14 cellular contexts compared by ENCODE assay signal in the genomic region with DNA sequence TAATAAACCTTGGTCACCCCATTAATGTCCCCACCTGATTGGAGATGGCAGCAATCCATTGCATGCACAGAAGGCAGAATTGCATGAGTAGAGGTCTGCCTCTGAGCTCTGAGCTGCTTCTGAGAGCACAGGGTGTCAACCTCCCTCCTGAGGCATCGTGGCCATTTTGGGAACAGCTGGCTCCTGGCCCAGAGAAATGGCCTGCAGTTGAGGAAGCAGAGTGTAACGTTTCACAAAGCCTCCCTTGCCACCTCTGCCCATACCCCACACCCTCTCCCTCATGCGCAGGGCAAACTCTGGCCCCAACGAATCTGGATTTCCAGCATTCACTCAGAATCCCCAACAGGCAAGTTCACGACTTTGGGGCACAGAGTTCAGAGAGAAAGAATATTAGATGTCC.
DNase-seq lines count a peak whose midpoint lies in the region; ATAC-seq and TF ChIP-seq lines count a peak whose summit lies in the region.
"Had no signal": no experiment of that assay in that cellular context is flagged by ENCODE, and none has a peak within 500 bp of the region (broad histone marks: within the 10 kb centered on the region; RNA-seq: fewer than 3 reads in every experiment).

No MANE protein-coding gene starts in this region.

- H4K20me1 ChIP-seq in BLaER1 treated with 17β-estradiol and CSF1 and Interleukin-3, amounts not matched to agents 10 nM and 100 nM = 0 out of 22 replicates have a peak, but pooled peaks cover 0 to 6% (median 0%) of the 10 kb centered on the region in 11 experiments
- H4K20me1 ChIP-seq in neural cell (ENCODE audit: insufficient read depth) = no peaks in the 10 kb centered on the region

- DNase-seq in DMS79 (lab: John Stamatoyannopoulos, UW) (peak; percentile 57), WTC11 (ENCODE audit: low spot score) (no peak), NCI-H146 treated with DMSO at 0.1 percent for 48 hours (lab: John Stamatoyannopoulos, UW; ENCODE audit: unreplicated experiment) (no peak), vagina (ENCODE audit: extremely low spot score in 2 of 2) (no peak), SKM-1 treated with dmso at 0.1 percent for 144 hours (lab: John Stamatoyannopoulos, UW; ENCODE audit: unreplicated experiment) (no peak)
- DNase-seq: activated CD8-positive, alpha-beta memory T cell treated with anti-CD3 and anti-CD28 coated beads for 24 hours; activated naive CD4-positive, alpha-beta T cell; naive thymus-derived CD8-positive, alpha-beta T cell; NCI-H1930; spleen; T-helper 9 cell had no signal

- H3K27ac Mint-ChIP-seq in WTC11 = no peak overlapping the region
- H3K27ac Mint-ChIP-seq: naive thymus-derived CD8-positive, alpha-beta T cell had no signal

- TF ChIP-seq RAD21 in neural cell (conservative IDR thresholded peaks at IDR 0.05) = no peak

- H2AFZ ChIP-seq in neural cell (ENCODE audit: low read depth, low read length) = peak overlapping the region; percentile 40

- no peak; the same call in 1 of the 2 replicates for ATAC-seq in WTC11
- ATAC-seq: naive thymus-derived CD8-positive, alpha-beta T cell had no signal

- peaks cover 25% of the 10 kb centered on the region for H3K27me3 Mint-ChIP-seq in WTC11 (ENCODE audit: low read depth)

- TF ChIP-seq EP300 in neural cell (conservative IDR thresholded peaks at IDR 0.05; ENCODE audit: poor library complexity, severe bottlenecking) = no peak

- H3K9ac ChIP-seq in BLaER1 treated with 17β-estradiol and CSF1 and Interleukin-3, amounts not matched to agents 10 nM and 100 nM = no peak overlapping the region
- peak overlapping the region; percentile 74 for H3K9ac ChIP-seq in neural cell (ENCODE audit: low read length)

- H3K9me3 ChIP-seq in BLaER1 treated with 17β-estradiol and CSF1 and Interleukin-3, amounts not matched to agents 10 nM and 100 nM (replicated peaks in 1 of 11) = no peaks in the 10 kb centered on the region
- H3K9me3 ChIP-seq in neural cell (ENCODE audit: low read length) = no peaks in the 10 kb centered on the region
- no peaks in the 10 kb centered on the region for H3K9me3 ChIP-seq in vagina
- H3K9me3 ChIP-seq: gastroesophageal sphincter, spleen had no signal

- no peaks in the 10 kb centered on the region for H3K9me2 ChIP-seq in neural cell (ENCODE audit: insufficient read depth, low read length)

- H3K9me3 Mint-ChIP-seq in WTC11 = no peaks in the 10 kb centered on the region
- H3K9me3 Mint-ChIP-seq: naive thymus-derived CD8-positive, alpha-beta T cell had no signal

- H3K36me3 ChIP-seq in BLaER1 treated with 17β-estradiol and CSF1 and Interleukin-3, amounts not matched to agents 10 nM and 100 nM = no peaks in the 10 kb centered on the region
- H3K36me3 ChIP-seq in neural cell (ENCODE audit: insufficient read depth, low read length) = no peaks in the 10 kb centered on the region
- no peaks in the 10 kb centered on the region for H3K36me3 ChIP-seq in vagina
- H3K36me3 ChIP-seq: gastroesophageal sphincter, spleen had no signal

- no peak for TF ChIP-seq POLR2A in vagina (IDR thresholded peaks at IDR 0.05)

- H3K4me3 ChIP-seq in BLaER1 treated with 17β-estradiol and CSF1 and Interleukin-3, amounts not matched to agents 10 nM and 100 nM = no peak overlapping the region
- H3K4me3 ChIP-seq in neural cell (ENCODE audit: low read length) = peak overlapping the region; percentile 55
- H3K4me3 ChIP-seq in vagina = no peak overlapping the region
- H3K4me3 ChIP-seq: spleen had no signal

- peak overlapping the region in 10 of 11 experiments; percentile 1 to 40 (median 17); a peak in 14 of 22 replicates for H3K4me2 ChIP-seq in BLaER1 treated with 17β-estradiol and CSF1 and Interleukin-3, amounts not matched to agents 10 nM and 100 nM
- H3K4me2 ChIP-seq in neural cell (ENCODE audit: low read length) = peak overlapping the region; percentile 56

- POLR2A ChIA-PET in WTC11 (lab: Charles Lee) = interaction anchor here (0.9 kb wide), 1 partner anchor 13 kb away, joined by 5 read pairs; no protein-coding TSS in a partner anchor

- H3K79me2 ChIP-seq in neural cell (replicated peaks; ENCODE audit: insufficient read depth, low read length) = no peaks in the 10 kb centered on the region

- no peak for TF ChIP-seq CTCF in WTC11 (IDR thresholded peaks at IDR 0.05)
- no peak for TF ChIP-seq CTCF in neural cell (IDR thresholded peaks at IDR 0.05; ENCODE audit: poor library complexity, severe bottlenecking)
- no peak for TF ChIP-seq CTCF in vagina (IDR thresholded peaks at IDR 0.05)

- H3K4me3 Mint-ChIP-seq in WTC11 = peak overlapping the region; percentile 61
- H3K4me3 Mint-ChIP-seq: naive thymus-derived CD8-positive, alpha-beta T cell had no signal

- CTCF ChIA-PET in WTC11 (lab: Charles Lee) = interaction anchor here (1.0 to 1.8 kb wide), 4 partner anchors 25 to 459 kb away, joined by 3 to 8 read pairs (median 4); no protein-coding TSS in a partner anchor

- H3K27me3 ChIP-seq in BLaER1 treated with 17β-estradiol and CSF1 and Interleukin-3, amounts not matched to agents 10 nM and 100 nM = peaks cover 35 to 54% (median 50%) of the 10 kb centered on the region in 11 experiments
- H3K27me3 ChIP-seq in neural cell (ENCODE audit: insufficient read depth, low read depth, low read length) = no peaks in the 10 kb centered on the region
- H3K27me3 ChIP-seq in vagina = no peaks in the 10 kb centered on the region
- H3K27me3 ChIP-seq: gastroesophageal sphincter had no signal

- H3K27ac ChIP-seq in BLaER1 treated with 17β-estradiol and CSF1 and Interleukin-3, amounts not matched to agents 10 nM and 100 nM = no peak overlapping the region
- H3K27ac ChIP-seq in neural cell (ENCODE audit: low read length) (peak overlapping the region; percentile 97), vagina (no peak overlapping the region)
- H3K27ac ChIP-seq: gastroesophageal sphincter, spleen had no signal

- intact Hi-C loops in vagina (cut with DNase I) = no loop called here

- H3K4me1 Mint-ChIP-seq in WTC11 = peaks cover 37% of the 10 kb centered on the region

- no peaks in the 10 kb centered on the region for H3K36me3 Mint-ChIP-seq in WTC11
- H3K36me3 Mint-ChIP-seq: naive thymus-derived CD8-positive, alpha-beta T cell had no signal

- H3F3A ChIP-seq in neural cell (ENCODE audit: insufficient read depth, low read length, poor library complexity, severe bottlenecking) = no peaks in the 10 kb centered on the region

- peaks cover 0 to 29% (median 12%) of the 10 kb centered on the region in 10 experiments; a peak in 15 of 20 replicates for H3K4me1 ChIP-seq in BLaER1 treated with 17β-estradiol and CSF1 and Interleukin-3, amounts not matched to agents 10 nM and 100 nM
- peaks cover 5% of the 10 kb centered on the region for H3K4me1 ChIP-seq in vagina

TF ChIP-seq in WTC11, 78 proteins besides CTCF, POLR2A, EP300 and RAD21:
- TF ChIP-seq ZNF263 (CRISPR knock-in tag; IDR thresholded peaks at IDR 0.05; ENCODE audit: low read depth) (no peak), ETV6 (CRISPR knock-in tag; IDR thresholded peaks at IDR 0.05) (no peak), ZNF396 (CRISPR knock-in tag; IDR thresholded peaks at IDR 0.05; ENCODE audit: borderline replicate concordance) (no peak)
- TF ChIP-seq, protein P1, sequence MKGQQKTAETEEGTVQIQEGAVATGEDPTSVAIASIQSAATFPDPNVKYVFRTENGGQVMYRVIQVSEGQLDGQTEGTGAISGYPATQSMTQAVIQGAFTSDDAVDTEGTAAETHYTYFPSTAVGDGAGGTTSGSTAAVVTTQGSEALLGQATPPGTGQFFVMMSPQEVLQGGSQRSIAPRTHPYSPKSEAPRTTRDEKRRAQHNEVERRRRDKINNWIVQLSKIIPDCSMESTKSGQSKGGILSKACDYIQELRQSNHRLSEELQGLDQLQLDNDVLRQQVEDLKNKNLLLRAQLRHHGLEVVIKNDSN (CRISPR knock-in tag; IDR thresholded peaks at IDR 0.05) = no peak

TF ChIP-seq in neural cell, 6 proteins besides CTCF, POLR2A, EP300 and RAD21:
- TF ChIP-seq EZH2 (IDR thresholded peaks at IDR 0.05; ENCODE audit: borderline replicate concordance, insufficient read depth, low read length, poor library complexity, severe bottlenecking) = no peak
- no peak for TF ChIP-seq POLR2AphosphoS5 (IDR thresholded peaks at IDR 0.05)
